1 cellular context compared by ENCODE assay signal in the genomic region with DNA sequence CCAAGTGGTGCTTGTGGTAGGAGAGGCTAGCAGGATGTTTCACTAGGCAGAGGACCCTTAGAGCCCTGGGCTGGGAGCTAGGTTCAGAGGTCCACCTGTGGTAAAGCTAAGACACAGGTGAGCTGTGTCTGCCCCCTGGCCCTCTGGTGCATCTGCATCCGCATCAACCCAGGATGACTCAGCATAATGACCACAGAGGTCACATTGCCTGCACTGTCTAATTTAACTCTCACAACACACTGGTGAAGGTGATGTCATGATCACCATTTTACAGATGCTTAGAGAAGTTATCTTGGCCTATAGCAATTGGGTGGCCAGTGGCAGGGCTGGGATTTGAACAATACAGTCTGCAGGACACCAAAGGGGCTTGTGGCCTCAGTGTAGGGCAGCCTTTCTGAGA.
A peak's percentile ranks its signal among the peaks of the same experiment; 100 is the strongest.
TF ChIP-seq lines count a peak whose summit lies in the region.

No MANE protein-coding gene starts in this region.

TF ChIP-seq in K562, 482 proteins besides CTCF, POLR2A, EP300 and RAD21 (continued from another document and continues in another):
- TF ChIP-seq, protein P1, sequence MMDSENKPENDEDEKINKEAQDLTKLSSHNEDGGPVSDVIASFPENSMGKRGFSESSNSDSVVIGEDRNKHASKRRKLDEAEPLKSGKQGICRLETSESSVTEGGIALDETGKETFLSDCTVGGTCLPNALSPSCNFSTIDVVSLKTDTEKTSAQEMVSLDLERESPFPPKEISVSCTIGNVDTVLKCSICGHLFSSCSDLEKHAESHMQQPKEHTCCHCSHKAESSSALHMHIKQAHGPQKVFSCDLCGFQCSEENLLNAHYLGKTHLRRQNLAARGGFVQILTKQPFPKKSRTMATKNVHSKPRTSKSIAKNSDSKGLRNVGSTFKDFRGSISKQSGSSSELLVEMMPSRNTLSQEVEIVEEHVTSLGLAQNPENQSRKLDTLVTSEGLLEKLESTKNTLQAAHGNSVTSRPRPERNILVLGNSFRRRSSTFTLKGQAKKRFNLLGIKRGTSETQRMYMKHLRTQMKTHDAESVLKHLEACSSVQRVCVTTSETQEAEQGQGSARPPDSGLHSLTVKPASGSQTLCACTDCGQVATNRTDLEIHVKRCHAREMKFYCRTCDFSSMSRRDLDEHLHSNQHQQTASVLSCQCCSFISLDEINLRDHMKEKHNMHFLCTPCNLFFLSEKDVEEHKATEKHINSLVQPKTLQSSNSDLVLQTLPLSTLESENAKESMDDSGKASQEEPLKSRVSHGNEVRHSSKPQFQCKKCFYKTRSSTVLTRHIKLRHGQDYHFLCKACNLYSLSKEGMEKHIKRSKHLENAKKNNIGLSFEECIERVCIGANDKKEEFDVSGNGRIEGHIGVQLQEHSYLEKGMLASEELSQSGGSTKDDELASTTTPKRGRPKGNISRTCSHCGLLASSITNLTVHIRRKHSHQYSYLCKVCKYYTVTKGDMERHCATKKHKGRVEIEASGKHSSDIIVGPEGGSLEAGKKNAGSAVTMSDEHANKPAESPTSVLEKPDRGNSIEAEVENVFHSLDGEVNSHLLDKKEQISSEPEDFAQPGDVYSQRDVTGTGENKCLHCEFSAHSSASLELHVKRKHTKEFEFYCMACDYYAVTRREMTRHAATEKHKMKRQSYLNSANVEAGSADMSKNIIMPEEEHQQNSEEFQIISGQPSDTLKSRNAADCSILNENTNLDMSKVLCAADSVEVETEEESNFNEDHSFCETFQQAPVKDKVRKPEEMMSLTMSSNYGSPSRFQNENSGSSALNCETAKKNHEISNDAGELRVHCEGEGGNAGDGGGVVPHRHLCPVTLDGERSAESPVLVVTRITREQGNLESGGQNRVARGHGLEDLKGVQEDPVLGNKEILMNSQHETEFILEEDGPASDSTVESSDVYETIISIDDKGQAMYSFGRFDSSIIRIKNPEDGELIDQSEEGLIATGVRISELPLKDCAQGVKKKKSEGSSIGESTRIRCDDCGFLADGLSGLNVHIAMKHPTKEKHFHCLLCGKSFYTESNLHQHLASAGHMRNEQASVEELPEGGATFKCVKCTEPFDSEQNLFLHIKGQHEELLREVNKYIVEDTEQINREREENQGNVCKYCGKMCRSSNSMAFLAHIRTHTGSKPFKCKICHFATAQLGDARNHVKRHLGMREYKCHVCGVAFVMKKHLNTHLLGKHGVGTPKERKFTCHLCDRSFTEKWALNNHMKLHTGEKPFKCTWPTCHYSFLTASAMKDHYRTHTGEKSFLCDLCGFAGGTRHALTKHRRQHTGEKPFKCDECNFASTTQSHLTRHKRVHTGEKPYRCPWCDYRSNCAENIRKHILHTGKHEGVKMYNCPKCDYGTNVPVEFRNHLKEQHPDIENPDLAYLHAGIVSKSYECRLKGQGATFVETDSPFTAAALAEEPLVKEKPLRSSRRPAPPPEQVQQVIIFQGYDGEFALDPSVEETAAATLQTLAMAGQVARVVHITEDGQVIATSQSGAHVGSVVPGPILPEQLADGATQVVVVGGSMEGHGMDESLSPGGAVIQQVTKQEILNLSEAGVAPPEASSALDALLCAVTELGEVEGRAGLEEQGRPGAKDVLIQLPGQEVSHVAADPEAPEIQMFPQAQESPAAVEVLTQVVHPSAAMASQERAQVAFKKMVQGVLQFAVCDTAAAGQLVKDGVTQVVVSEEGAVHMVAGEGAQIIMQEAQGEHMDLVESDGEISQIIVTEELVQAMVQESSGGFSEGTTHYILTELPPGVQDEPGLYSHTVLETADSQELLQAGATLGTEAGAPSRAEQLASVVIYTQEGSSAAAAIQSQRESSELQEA (IDR thresholded peaks at IDR 0.05; ENCODE audit: low read depth): no peak
- TF ChIP-seq, protein P2, sequence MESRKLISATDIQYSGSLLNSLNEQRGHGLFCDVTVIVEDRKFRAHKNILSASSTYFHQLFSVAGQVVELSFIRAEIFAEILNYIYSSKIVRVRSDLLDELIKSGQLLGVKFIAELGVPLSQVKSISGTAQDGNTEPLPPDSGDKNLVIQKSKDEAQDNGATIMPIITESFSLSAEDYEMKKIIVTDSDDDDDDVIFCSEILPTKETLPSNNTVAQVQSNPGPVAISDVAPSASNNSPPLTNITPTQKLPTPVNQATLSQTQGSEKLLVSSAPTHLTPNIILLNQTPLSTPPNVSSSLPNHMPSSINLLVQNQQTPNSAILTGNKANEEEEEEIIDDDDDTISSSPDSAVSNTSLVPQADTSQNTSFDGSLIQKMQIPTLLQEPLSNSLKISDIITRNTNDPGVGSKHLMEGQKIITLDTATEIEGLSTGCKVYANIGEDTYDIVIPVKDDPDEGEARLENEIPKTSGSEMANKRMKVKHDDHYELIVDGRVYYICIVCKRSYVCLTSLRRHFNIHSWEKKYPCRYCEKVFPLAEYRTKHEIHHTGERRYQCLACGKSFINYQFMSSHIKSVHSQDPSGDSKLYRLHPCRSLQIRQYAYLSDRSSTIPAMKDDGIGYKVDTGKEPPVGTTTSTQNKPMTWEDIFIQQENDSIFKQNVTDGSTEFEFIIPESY (CRISPR knock-in tag; IDR thresholded peaks at IDR 0.05): no peak
- no peak for TF ChIP-seq KLF13 (tag; IDR thresholded peaks at IDR 0.05; ENCODE audit: borderline replicate concordance, low read depth)
- TF ChIP-seq BCL6 (CRISPR knock-in tag; IDR thresholded peaks at IDR 0.05): no peak
- TF ChIP-seq CEBPB (tag; IDR thresholded peaks at IDR 0.05): no peak
- TF ChIP-seq, protein P3, sequence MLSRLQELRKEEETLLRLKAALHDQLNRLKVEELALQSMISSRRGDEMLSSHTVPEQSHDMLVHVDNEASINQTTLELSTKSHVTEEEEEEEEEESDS (CRISPR knock-in tag; IDR thresholded peaks at IDR 0.05): no peak
- no peak for TF ChIP-seq CREBBP (IDR thresholded peaks at IDR 0.05; ENCODE audit: low read depth, low read length)
- peak; percentile 63 for TF ChIP-seq C11orf30 (IDR thresholded peaks at IDR 0.05; ENCODE audit: low read depth)
- no peak for TF ChIP-seq ILF3 (IDR thresholded peaks at IDR 0.05; ENCODE audit: borderline replicate concordance)
- TF ChIP-seq, protein P4, sequence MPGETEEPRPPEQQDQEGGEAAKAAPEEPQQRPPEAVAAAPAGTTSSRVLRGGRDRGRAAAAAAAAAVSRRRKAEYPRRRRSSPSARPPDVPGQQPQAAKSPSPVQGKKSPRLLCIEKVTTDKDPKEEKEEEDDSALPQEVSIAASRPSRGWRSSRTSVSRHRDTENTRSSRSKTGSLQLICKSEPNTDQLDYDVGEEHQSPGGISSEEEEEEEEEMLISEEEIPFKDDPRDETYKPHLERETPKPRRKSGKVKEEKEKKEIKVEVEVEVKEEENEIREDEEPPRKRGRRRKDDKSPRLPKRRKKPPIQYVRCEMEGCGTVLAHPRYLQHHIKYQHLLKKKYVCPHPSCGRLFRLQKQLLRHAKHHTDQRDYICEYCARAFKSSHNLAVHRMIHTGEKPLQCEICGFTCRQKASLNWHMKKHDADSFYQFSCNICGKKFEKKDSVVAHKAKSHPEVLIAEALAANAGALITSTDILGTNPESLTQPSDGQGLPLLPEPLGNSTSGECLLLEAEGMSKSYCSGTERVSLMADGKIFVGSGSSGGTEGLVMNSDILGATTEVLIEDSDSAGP (CRISPR knock-in tag; IDR thresholded peaks at IDR 0.05): no peak
- TF ChIP-seq BRCA1 (IDR thresholded peaks at IDR 0.05): no peak
- no peak for TF ChIP-seq BRCA1 (CRISPR knock-in tag; IDR thresholded peaks at IDR 0.05)
- TF ChIP-seq MXI1 (IDR thresholded peaks at IDR 0.05; ENCODE audit: low read depth, low read length): no peak
- TF ChIP-seq, protein P5, sequence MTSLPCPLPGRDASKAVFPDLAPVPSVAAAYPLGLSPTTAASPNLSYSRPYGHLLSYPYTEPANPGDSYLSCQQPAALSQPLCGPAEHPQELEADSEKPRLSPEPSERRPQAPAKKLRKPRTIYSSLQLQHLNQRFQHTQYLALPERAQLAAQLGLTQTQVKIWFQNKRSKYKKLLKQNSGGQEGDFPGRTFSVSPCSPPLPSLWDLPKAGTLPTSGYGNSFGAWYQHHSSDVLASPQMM (CRISPR knock-in tag; IDR thresholded peaks at IDR 0.05): no peak
- no peak for TF ChIP-seq SMARCE1 (IDR thresholded peaks at IDR 0.05)
- TF ChIP-seq BACH1 (tag; IDR thresholded peaks at IDR 0.05): peak; percentile 63
- TF ChIP-seq ZNF408 (CRISPR knock-in tag; IDR thresholded peaks at IDR 0.05; ENCODE audit: low read depth): no peak
- TF ChIP-seq, protein P6, sequence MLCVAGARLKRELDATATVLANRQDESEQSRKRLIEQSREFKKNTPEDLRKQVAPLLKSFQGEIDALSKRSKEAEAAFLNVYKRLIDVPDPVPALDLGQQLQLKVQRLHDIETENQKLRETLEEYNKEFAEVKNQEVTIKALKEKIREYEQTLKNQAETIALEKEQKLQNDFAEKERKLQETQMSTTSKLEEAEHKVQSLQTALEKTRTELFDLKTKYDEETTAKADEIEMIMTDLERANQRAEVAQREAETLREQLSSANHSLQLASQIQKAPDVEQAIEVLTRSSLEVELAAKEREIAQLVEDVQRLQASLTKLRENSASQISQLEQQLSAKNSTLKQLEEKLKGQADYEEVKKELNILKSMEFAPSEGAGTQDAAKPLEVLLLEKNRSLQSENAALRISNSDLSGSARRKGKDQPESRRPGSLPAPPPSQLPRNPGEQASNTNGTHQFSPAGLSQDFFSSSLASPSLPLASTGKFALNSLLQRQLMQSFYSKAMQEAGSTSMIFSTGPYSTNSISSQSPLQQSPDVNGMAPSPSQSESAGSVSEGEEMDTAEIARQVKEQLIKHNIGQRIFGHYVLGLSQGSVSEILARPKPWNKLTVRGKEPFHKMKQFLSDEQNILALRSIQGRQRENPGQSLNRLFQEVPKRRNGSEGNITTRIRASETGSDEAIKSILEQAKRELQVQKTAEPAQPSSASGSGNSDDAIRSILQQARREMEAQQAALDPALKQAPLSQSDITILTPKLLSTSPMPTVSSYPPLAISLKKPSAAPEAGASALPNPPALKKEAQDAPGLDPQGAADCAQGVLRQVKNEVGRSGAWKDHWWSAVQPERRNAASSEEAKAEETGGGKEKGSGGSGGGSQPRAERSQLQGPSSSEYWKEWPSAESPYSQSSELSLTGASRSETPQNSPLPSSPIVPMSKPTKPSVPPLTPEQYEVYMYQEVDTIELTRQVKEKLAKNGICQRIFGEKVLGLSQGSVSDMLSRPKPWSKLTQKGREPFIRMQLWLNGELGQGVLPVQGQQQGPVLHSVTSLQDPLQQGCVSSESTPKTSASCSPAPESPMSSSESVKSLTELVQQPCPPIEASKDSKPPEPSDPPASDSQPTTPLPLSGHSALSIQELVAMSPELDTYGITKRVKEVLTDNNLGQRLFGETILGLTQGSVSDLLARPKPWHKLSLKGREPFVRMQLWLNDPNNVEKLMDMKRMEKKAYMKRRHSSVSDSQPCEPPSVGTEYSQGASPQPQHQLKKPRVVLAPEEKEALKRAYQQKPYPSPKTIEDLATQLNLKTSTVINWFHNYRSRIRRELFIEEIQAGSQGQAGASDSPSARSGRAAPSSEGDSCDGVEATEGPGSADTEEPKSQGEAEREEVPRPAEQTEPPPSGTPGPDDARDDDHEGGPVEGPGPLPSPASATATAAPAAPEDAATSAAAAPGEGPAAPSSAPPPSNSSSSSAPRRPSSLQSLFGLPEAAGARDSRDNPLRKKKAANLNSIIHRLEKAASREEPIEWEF (CRISPR knock-in tag; IDR thresholded peaks at IDR 0.05): no peak
- no peak for TF ChIP-seq HMGN3 (IDR thresholded peaks at IDR 0.05; ENCODE audit: borderline replicate concordance, extremely low read depth, insufficient read length, low read depth, low read length)
- TF ChIP-seq, protein P7, sequence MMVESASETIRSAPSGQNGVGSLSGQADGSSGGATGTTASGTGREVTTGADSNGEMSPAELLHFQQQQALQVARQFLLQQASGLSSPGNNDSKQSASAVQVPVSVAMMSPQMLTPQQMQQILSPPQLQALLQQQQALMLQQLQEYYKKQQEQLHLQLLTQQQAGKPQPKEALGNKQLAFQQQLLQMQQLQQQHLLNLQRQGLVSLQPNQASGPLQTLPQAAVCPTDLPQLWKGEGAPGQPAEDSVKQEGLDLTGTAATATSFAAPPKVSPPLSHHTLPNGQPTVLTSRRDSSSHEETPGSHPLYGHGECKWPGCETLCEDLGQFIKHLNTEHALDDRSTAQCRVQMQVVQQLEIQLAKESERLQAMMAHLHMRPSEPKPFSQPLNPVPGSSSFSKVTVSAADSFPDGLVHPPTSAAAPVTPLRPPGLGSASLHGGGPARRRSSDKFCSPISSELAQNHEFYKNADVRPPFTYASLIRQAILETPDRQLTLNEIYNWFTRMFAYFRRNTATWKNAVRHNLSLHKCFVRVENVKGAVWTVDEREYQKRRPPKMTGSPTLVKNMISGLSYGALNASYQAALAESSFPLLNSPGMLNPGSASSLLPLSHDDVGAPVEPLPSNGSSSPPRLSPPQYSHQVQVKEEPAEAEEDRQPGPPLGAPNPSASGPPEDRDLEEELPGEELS (CRISPR knock-in tag; IDR thresholded peaks at IDR 0.05; ENCODE audit: borderline replicate concordance): no peak
- no peak for TF ChIP-seq CBFA2T3 (IDR thresholded peaks at IDR 0.05)
- TF ChIP-seq, protein P8, sequence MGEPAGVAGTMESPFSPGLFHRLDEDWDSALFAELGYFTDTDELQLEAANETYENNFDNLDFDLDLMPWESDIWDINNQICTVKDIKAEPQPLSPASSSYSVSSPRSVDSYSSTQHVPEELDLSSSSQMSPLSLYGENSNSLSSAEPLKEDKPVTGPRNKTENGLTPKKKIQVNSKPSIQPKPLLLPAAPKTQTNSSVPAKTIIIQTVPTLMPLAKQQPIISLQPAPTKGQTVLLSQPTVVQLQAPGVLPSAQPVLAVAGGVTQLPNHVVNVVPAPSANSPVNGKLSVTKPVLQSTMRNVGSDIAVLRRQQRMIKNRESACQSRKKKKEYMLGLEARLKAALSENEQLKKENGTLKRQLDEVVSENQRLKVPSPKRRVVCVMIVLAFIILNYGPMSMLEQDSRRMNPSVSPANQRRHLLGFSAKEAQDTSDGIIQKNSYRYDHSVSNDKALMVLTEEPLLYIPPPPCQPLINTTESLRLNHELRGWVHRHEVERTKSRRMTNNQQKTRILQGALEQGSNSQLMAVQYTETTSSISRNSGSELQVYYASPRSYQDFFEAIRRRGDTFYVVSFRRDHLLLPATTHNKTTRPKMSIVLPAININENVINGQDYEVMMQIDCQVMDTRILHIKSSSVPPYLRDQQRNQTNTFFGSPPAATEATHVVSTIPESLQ (CRISPR knock-in tag; IDR thresholded peaks at IDR 0.05): no peak
- TF ChIP-seq ZEB2 (IDR thresholded peaks at IDR 0.05): no peak
- TF ChIP-seq HMG20A (CRISPR knock-in tag; conservative IDR thresholded peaks at IDR 0.05): no peak
- no peak for TF ChIP-seq MED1 (CRISPR knock-in tag; IDR thresholded peaks at IDR 0.05; ENCODE audit: borderline replicate concordance)
- no peak for TF ChIP-seq HDAC3 (IDR thresholded peaks at IDR 0.05; ENCODE audit: borderline replicate concordance, partially characterized antibody)
- no peak for TF ChIP-seq STAG1 (CRISPR knock-in tag; IDR thresholded peaks at IDR 0.05; ENCODE audit: borderline replicate concordance)
- no peak for TF ChIP-seq RAD51 (IDR thresholded peaks at IDR 0.05; ENCODE audit: borderline replicate concordance, low read depth)
- TF ChIP-seq E2F3 (CRISPR knock-in tag; IDR thresholded peaks at IDR 0.05): no peak
- peak; percentile 84 for TF ChIP-seq NFE2 (IDR thresholded peaks at IDR 0.05; ENCODE audit: low read depth)
